Comparison of ENCODE assay signal across 13 cellular contexts in genomic region chr2:175837046-175837445, GRCh38.
DNase-seq lines count a peak whose midpoint lies in the region; ATAC-seq and TF ChIP-seq lines count a peak whose summit lies in the region.
"Had no signal": no experiment of that assay in that cellular context is flagged by ENCODE, and none has a peak within 500 bp of the region (broad histone marks: within the 10 kb centered on the region; RNA-seq: fewer than 3 reads in every experiment).

No MANE protein-coding gene starts in this region.

- POLR2A ChIA-PET in activated CD4-positive, alpha-beta T cell treated with anti-CD3 and anti-CD28 coated beads for 36 hours (lab: Charles Lee) = no interaction called here

- WGBS in mesodermal cell (ENCODE audit: insufficient coverage in 2 of 2), 2 experiments = 59 to 62% methylated on average over 3 of the region's 3 CpGs

- H3K4me1 Mint-ChIP-seq in activated CD4-positive, alpha-beta T cell treated with anti-CD3 and anti-CD28 coated beads for 36 hours = no peaks in the 10 kb centered on the region
- H3K4me1 Mint-ChIP-seq: naive thymus-derived CD8-positive, alpha-beta T cell had no signal

- no peaks in the 10 kb centered on the region for H3K36me3 Mint-ChIP-seq in activated CD4-positive, alpha-beta T cell treated with anti-CD3 and anti-CD28 coated beads for 36 hours (ENCODE audit: low read depth)
- H3K36me3 Mint-ChIP-seq: naive thymus-derived CD8-positive, alpha-beta T cell had no signal

- H3K27me3 Mint-ChIP-seq in activated CD4-positive, alpha-beta T cell treated with anti-CD3 and anti-CD28 coated beads for 36 hours = peaks cover 14% of the 10 kb centered on the region

- ATAC-seq in GM18907 (IDR thresholded peaks at IDR 0.05; ENCODE audit: unreplicated experiment) = no peak
- ATAC-seq in activated CD4-positive, alpha-beta T cell treated with anti-CD3 and anti-CD28 coated beads for 36 hours = no peak
- no peak for ATAC-seq in GM21360 (IDR thresholded peaks at IDR 0.05; ENCODE audit: unreplicated experiment)
- ATAC-seq: GM23338; naive thymus-derived CD8-positive, alpha-beta T cell; stimulated activated naive CD8-positive, alpha-beta T cell treated with anti-CD3 and anti-CD28 coated beads, Interleukin-15, Interleukin-2, amounts not matched to agents 100 U/mL and 50 U/mL, for 24 hours had no signal

- no peak overlapping the region for H3K4me3 Mint-ChIP-seq in activated CD4-positive, alpha-beta T cell treated with anti-CD3 and anti-CD28 coated beads for 36 hours
- H3K4me3 Mint-ChIP-seq: GM23338; naive thymus-derived CD8-positive, alpha-beta T cell had no signal

- H3K9me3 ChIP-seq in mesodermal cell (ENCODE audit: control insufficient read depth, low read length) = no peaks in the 10 kb centered on the region

- peak overlapping the region; percentile 81 for H3K27ac ChIP-seq in mesodermal cell (ENCODE audit: low read depth, low read length, severe bottlenecking)
- H3K27ac ChIP-seq: C4-2B had no signal

- no peaks in the 10 kb centered on the region for H3K9me3 Mint-ChIP-seq in activated CD4-positive, alpha-beta T cell treated with anti-CD3 and anti-CD28 coated beads for 36 hours (ENCODE audit: low read depth)
- H3K9me3 Mint-ChIP-seq: GM23338 had no signal

- CTCF ChIA-PET in activated CD4-positive, alpha-beta T cell treated with anti-CD3 and anti-CD28 coated beads for 36 hours (lab: Charles Lee) = no interaction called here

- intact Hi-C loops in activated CD4-positive, alpha-beta T cell treated with anti-CD3 and anti-CD28 coated beads for 36 hours (cut with DNase I, micrococcal nuclease) = no loop called here

- TF ChIP-seq CTCF in cardiac fibroblast (IDR thresholded peaks at IDR 0.05; ENCODE audit: low read depth, low read length) = no peak

- H3K4me1 ChIP-seq in mesodermal cell (ENCODE audit: control insufficient read depth, insufficient read depth, low read length, poor library complexity, severe bottlenecking) = peaks cover 24% of the 10 kb centered on the region

- H3K4me3 ChIP-seq in cardiac fibroblast (replicated peaks in 1 of 2; ENCODE audit: low read depth in 2 of 2, low read length in 2 of 2) = no peak overlapping the region
- H3K4me3 ChIP-seq in mesodermal cell (ENCODE audit: extremely low read depth, insufficient read depth, low read length, poor library complexity, severe bottlenecking) = no peak overlapping the region
- H3K4me3 ChIP-seq: GM23338 had no signal

- DNase-seq in AG08395 (ENCODE audit: low spot score) (peak; percentile 89), HT1080 (ENCODE audit: low read depth) (peak; percentile 87), cardiac fibroblast (ENCODE audit: low read depth in 2 of 2) (peak; percentile 56 to 78), SHP77 (lab: John Stamatoyannopoulos, UW) (no peak)
- DNase-seq in activated CD4-positive, alpha-beta T cell treated with anti-CD3 and anti-CD28 coated beads for 36 hours = no peak
- DNase-seq: activated naive CD4-positive, alpha-beta T cell treated with Interleukin-2 at 50 U/mL for 16 hours; naive thymus-derived CD8-positive, alpha-beta T cell; stimulated activated naive CD8-positive, alpha-beta T cell treated with anti-CD3 and anti-CD28 coated beads, Interleukin-15, Interleukin-2, amounts not matched to agents 100 U/mL and 50 U/mL, for 24 hours had no signal

- H3K36me3 ChIP-seq in mesodermal cell (ENCODE audit: control insufficient read depth, insufficient read depth, low read length) = no peaks in the 10 kb centered on the region

- no peak overlapping the region for H3K27ac Mint-ChIP-seq in activated CD4-positive, alpha-beta T cell treated with anti-CD3 and anti-CD28 coated beads for 36 hours
- H3K27ac Mint-ChIP-seq: GM23338; naive thymus-derived CD8-positive, alpha-beta T cell had no signal

Comparison
In these comparisons a context has a peak if more than half of its experiments do, and no peak if none do; other contexts are left out.
1. DNase-seq: peak in AG08395 (single experiment), HT1080 (single experiment) and cardiac fibroblast (2 of 2); none in SHP77 (0 of 2) and activated CD4-positive, alpha-beta T cell treated with anti-CD3 and anti-CD28 coated beads for 36 hours (single experiment).